8 cellular contexts compared by ENCODE assay signal in genomic region chr3:105367406-105368213, GRCh38. TPM values are rescaled to one million over a fixed set of nuclear protein-coding genes. Genes with fewer than 3 reads are reported as not detected.
DNase-seq lines count a peak whose midpoint lies in the region; ATAC-seq, FAIRE-seq and TF ChIP-seq lines count a peak whose summit lies in the region.

No MANE protein-coding gene starts in this region.

- CTCF ChIA-PET in HepG2 (lab: Yijun Ruan, JAX; ENCODE audit: low intra/inter-chr PET ratio, low total read pairs), result no interaction called here

- peak overlapping the region; percentile 93 for H3K4me2 ChIP-seq in HepG2 (ENCODE audit: low read depth, low read length)

- peaks cover 38% of the 10 kb centered on the region for H3K4me1 ChIP-seq in HepG2 (ENCODE audit: insufficient read depth, low read length)

- TF ChIP-seq EP300 in HepG2 (IDR thresholded peaks at IDR 0.05; ENCODE audit: low read depth in 2 of 2, low read length in 2 of 2) (no peak; a peak in 1 of 4 replicates), HepG2 (CRISPR knock-in tag; IDR thresholded peaks at IDR 0.05; ENCODE audit: borderline replicate concordance) (no peak)

- peak overlapping the region; percentile 93 for H3K9ac ChIP-seq in HepG2 (ENCODE audit: insufficient read depth, low read depth, low read length)

- no peaks in the 10 kb centered on the region for H3K9me3 ChIP-seq in HepG2 (ENCODE audit: low read length)

- peak in 1 of 2 experiments; percentile 42; a peak in 3 of 4 replicates for TF ChIP-seq POLR2A in HepG2 (IDR thresholded peaks at IDR 0.05; ENCODE audit: insufficient read depth in 1 of 2, low read depth in 2 of 2, low read length in 2 of 2)

- no peak for FAIRE-seq in HepG2 (lab: Jason Lieb, UNC)

- H3K36me3 ChIP-seq in HepG2 (replicated peaks in 1 of 2; ENCODE audit: control insufficient read depth in 1 of 2, insufficient read depth in 2 of 2, low read length in 2 of 2), result no peaks in the 10 kb centered on the region

- POLR2A ChIA-PET in HepG2 (lab: Yijun Ruan, JAX), result interaction anchor here (0.6 to 7.5 kb wide), 4 partner anchors 9 to 136 kb away, joined by 3 to 99 read pairs (median 7); no protein-coding TSS in a partner anchor

- TF ChIP-seq CTCF in HepG2 (CRISPR knock-in tag; IDR thresholded peaks at IDR 0.05), result no peak

- intact Hi-C loops in HepG2 (cut with micrococcal nuclease; ENCODE audit: unreplicated experiment), result loop anchor here (1.0 to 10.0 kb wide), 5 partner anchors 145 to 805 kb away; no protein-coding TSS in a partner anchor

- H3K27ac ChIP-seq in HepG2 (ENCODE audit: extremely low read length, insufficient read depth, low read length), result peak overlapping the region; percentile 90

- peaks cover 56% of the 10 kb centered on the region for H3K79me2 ChIP-seq in HepG2 (ENCODE audit: insufficient read depth, low read length)

- no peaks in the 10 kb centered on the region for H4K20me1 ChIP-seq in HepG2 (ENCODE audit: insufficient read depth, low read length)

- TF ChIP-seq RAD21 in HepG2 (CRISPR knock-in tag; IDR thresholded peaks at IDR 0.05), result no peak

- H3K4me3 ChIP-seq in HepG2 (replicated peaks in 1 of 3; ENCODE audit: insufficient read depth in 1 of 3, low read depth in 2 of 3, low read length in 3 of 3), result peak overlapping the region; percentile 81 to 91 (median 86)

- peak; percentile 30 for ATAC-seq in HG02840 (IDR thresholded peaks at IDR 0.05; ENCODE audit: low FRiP score, unreplicated experiment)
- peak; percentile 59 for ATAC-seq in HepG2

- in situ Hi-C loops in HepG2 (cut with HindIII; ENCODE audit: extremely low pct_ligation_motif_present, low pct_unique_long_range_greater_than_20kb), result loop anchor here (5.0 to 25.0 kb wide), 2 partner anchors 145 to 755 kb away; no protein-coding TSS in a partner anchor

- H2AFZ ChIP-seq in HepG2 (ENCODE audit: low read length), result no peak overlapping the region

- no peaks in the 10 kb centered on the region; a peak in 1 of 5 replicates for H3K27me3 ChIP-seq in HepG2 (ENCODE audit: control insufficient read depth in 1 of 2, insufficient read depth in 2 of 2, low read length in 2 of 2)

- peak; percentile 56 to 76 (median 71) for DNase-seq in NCI-H1417 (lab: John Stamatoyannopoulos, UW)
- DNase-seq in NCI-H1417 treated with DMSO at 0.1 percent for 48 hours (lab: John Stamatoyannopoulos, UW), result no peak
- DNase-seq in NCI-H2029 (lab: John Stamatoyannopoulos, UW), result peak; percentile 49
- DNase-seq in activated CD4-positive, alpha-beta T cell treated with anti-CD3 and anti-CD28 coated beads for 48 hours, result peak; percentile 91
- DNase-seq in dedifferentiated amniotic fluid mesenchymal stem cell (ENCODE audit: extremely low spot score), result peak; percentile 69
- peak; percentile 47 for DNase-seq in HepG2 (ENCODE audit: low spot score)
- DNase-seq in stimulated activated CD4-positive, alpha-beta T cell treated with anti-CD3 and anti-CD28 coated beads, Interleukin-4, amount 100 ng/mL, for 1 hour, result peak; percentile 64

- no TSS peak for BruUV-seq in HepG2 (replicated peaks; lab: Mats Ljungman, UMichigan)

- under 1% methylated on average over 19 of the region's 37 CpGs for WGBS in HepG2 (ENCODE audit: low lambda C conversion rate)

TF ChIP-seq in HepG2, 621 proteins besides CTCF, POLR2A, EP300 and RAD21 (continues in another document):
- no peak for TF ChIP-seq HIVEP1 (CRISPR knock-in tag; IDR thresholded peaks at IDR 0.05)
- 0 out of 2 replicates have a peak, but pooled peaks have one; percentile 41 for TF ChIP-seq ZNF605 (CRISPR knock-in tag; IDR thresholded peaks at IDR 0.05)
- peak; percentile 76 for TF ChIP-seq MYC (CRISPR knock-in tag; IDR thresholded peaks at IDR 0.05; ENCODE audit: borderline replicate concordance)
- peak; percentile 63; the same call in 1 of the 2 replicates for TF ChIP-seq PRDM15 (CRISPR knock-in tag; IDR thresholded peaks at IDR 0.05)
- 0 out of 2 replicates have a peak, but pooled peaks have one; percentile 14 for TF ChIP-seq ZSCAN21 (CRISPR knock-in tag; IDR thresholded peaks at IDR 0.05; ENCODE audit: borderline replicate concordance)
- peak; percentile 50; the same call in 1 of the 2 replicates for TF ChIP-seq TEAD2 (CRISPR knock-in tag; IDR thresholded peaks at IDR 0.05)
- TF ChIP-seq ZIK1 (CRISPR knock-in tag; IDR thresholded peaks at IDR 0.05; ENCODE audit: borderline replicate concordance, low read depth), result 0 out of 2 replicates have a peak, but pooled peaks have one; percentile 40
- TF ChIP-seq NKX3-1 (CRISPR knock-in tag; IDR thresholded peaks at IDR 0.05), result peak; percentile 79; the same call in 1 of the 2 replicates
- 0 out of 2 replicates have a peak, but pooled peaks have one; percentile 64 for TF ChIP-seq ISX (CRISPR knock-in tag; conservative IDR thresholded peaks at IDR 0.05)
- TF ChIP-seq KDM4B (CRISPR knock-in tag; IDR thresholded peaks at IDR 0.05), result no peak
- no peak for TF ChIP-seq JUNB (CRISPR knock-in tag; IDR thresholded peaks at IDR 0.05; ENCODE audit: borderline replicate concordance)
- peak; percentile 74; the same call in 1 of the 2 replicates for TF ChIP-seq THAP7 (CRISPR knock-in tag; IDR thresholded peaks at IDR 0.05)
- no peak for TF ChIP-seq ZNF713 (CRISPR knock-in tag; IDR thresholded peaks at IDR 0.05)
- TF ChIP-seq ZNF232 (CRISPR knock-in tag; IDR thresholded peaks at IDR 0.05; ENCODE audit: borderline replicate concordance), result peak; percentile 87
- 0 out of 2 replicates have a peak, but pooled peaks have one; percentile 27 for TF ChIP-seq CC2D1A (CRISPR knock-in tag; IDR thresholded peaks at IDR 0.05)
- 0 out of 2 replicates have a peak, but pooled peaks have one; percentile 36 for TF ChIP-seq ZNF431 (CRISPR knock-in tag; IDR thresholded peaks at IDR 0.05; ENCODE audit: borderline replicate concordance, low read depth)
- no peak for TF ChIP-seq MAZ (IDR thresholded peaks at IDR 0.05; ENCODE audit: borderline replicate concordance, low read depth, low read length)
- TF ChIP-seq MAZ (CRISPR knock-in tag; IDR thresholded peaks at IDR 0.05; ENCODE audit: low read depth), result peak; percentile 54; the same call in 1 of the 2 replicates
- TF ChIP-seq BHLHE40 (IDR thresholded peaks at IDR 0.05; ENCODE audit: low read length), result no peak
- peak; percentile 52; the same call in 1 of the 2 replicates for TF ChIP-seq GABPB1 (CRISPR knock-in tag; IDR thresholded peaks at IDR 0.05)

RNA-seq across cellular contexts. Expression of gene ALCAM, which starts 0.9 kb away (rescaled TPM):
- 17.7 and 33.1 TPM in 2 replicates for total RNA-seq in HepG2 (2016; rRNA removed; fragmentation: Illumina TruSeq; extraction: Trizol)
- 1.7 and 1.8 TPM in 2 replicates for total RNA-seq in HepG2 (2016; cell fraction: cytosol; rRNA removed; fragmentation: Illumina TruSeq; extraction: Trizol; ENCODE audit: low read depth)
- 16.4 and 31.6 TPM in 2 replicates for total RNA-seq in HepG2 (2016; cell fraction: insoluble cytoplasmic fraction; rRNA removed; fragmentation: Illumina TruSeq; extraction: Trizol)
- 6.7 and 7.8 TPM in 2 replicates for total RNA-seq in HepG2 (2016; cell fraction: membrane; rRNA removed; fragmentation: Illumina TruSeq; extraction: Trizol)
- total RNA-seq in HepG2 (2016; cell fraction: nucleus; rRNA removed; fragmentation: Illumina TruSeq; extraction: Trizol), result 47.1 and 48.3 TPM in 2 replicates
- 22.3 and 26.0 TPM in 2 replicates for polyA plus RNA-seq in HepG2 (2011; rRNA removed)
- 9.5 and 15.0 TPM in 2 replicates for polyA plus RNA-seq in HepG2 (2011; cell fraction: cytosol; rRNA removed)
- polyA plus RNA-seq in HepG2 (2011; cell fraction: nucleus; rRNA removed), result 13.1 and 13.6 TPM in 2 replicates
- polyA plus RNA-seq in HepG2 (2012), result 48.2 and 66.0 TPM in 2 replicates
- polyA plus RNA-seq in HepG2 (2016; cell fraction: cytosol; fragmentation: Illumina TruSeq; extraction: Trizol; ENCODE audit: low read depth), result 1.1 TPM in 2 replicates
- 13.5 and 13.7 TPM in 2 replicates for polyA plus RNA-seq in HepG2 (2016; cell fraction: insoluble cytoplasmic fraction; fragmentation: Illumina TruSeq; extraction: Trizol; ENCODE audit: low read depth)
- 2.9 and 3.2 TPM in 2 replicates for polyA plus RNA-seq in HepG2 (2016; cell fraction: membrane; fragmentation: Illumina TruSeq; extraction: Trizol; ENCODE audit: low read depth)
- 40.6 and 40.7 TPM in 2 replicates for polyA plus RNA-seq in HepG2 (2016; cell fraction: nucleus; fragmentation: Illumina TruSeq; extraction: Trizol; ENCODE audit: insufficient read depth, low read depth)
- 12.6 and 18.4 TPM in 2 replicates for polyA minus RNA-seq in HepG2 (2011; rRNA and poly(A)+ RNA removed; ENCODE audit: low replicate concordance)
- 27.3 and 35.7 TPM in 2 replicates for polyA minus RNA-seq in HepG2 (2011; cell fraction: cytosol; rRNA and poly(A)+ RNA removed)
- 78.7 and 87.5 TPM in 2 replicates for polyA minus RNA-seq in HepG2 (2011; cell fraction: nucleus; rRNA and poly(A)+ RNA removed)
